In genomic region chr15:54345301-54345700, GRCh38 we compare ENCODE assay signal across 6 cellular contexts.
"Had no signal": no experiment of that assay in that cellular context is flagged by ENCODE, and none has a peak within 500 bp of the region (broad histone marks: within the 10 kb centered on the region; RNA-seq: fewer than 3 reads in every experiment).

No MANE protein-coding gene starts in this region.

- H3K27ac Mint-ChIP-seq: GM23338, H9, IgD-negative memory B cell had no signal

- H3K4me3 Mint-ChIP-seq: GM23338, H9, IgD-negative memory B cell had no signal

- H3K4me3 ChIP-seq: GM23338 had no signal

- H3K36me3 Mint-ChIP-seq: IgD-negative memory B cell had no signal

- ATAC-seq: GM23338, HepG2 had no signal

- H3K27me3 Mint-ChIP-seq: IgD-negative memory B cell had no signal

- H3K4me1 Mint-ChIP-seq: GM23338, H9, IgD-negative memory B cell had no signal

- DNase-seq: H9, HCEC 1CT, KBM-7 had no signal

- H3K9me3 Mint-ChIP-seq: H9 had no signal
